21 cellular contexts compared by ENCODE assay signal in genomic region chr14:99255621-99256482, GRCh38. TPM values are rescaled to one million over a fixed set of nuclear protein-coding genes. Genes with fewer than 3 reads are reported as not detected.
A peak's percentile ranks its signal among the peaks of the same experiment; 100 is the strongest.
DNase-seq lines count a peak whose midpoint lies in the region; ATAC-seq and TF ChIP-seq lines count a peak whose summit lies in the region.
"Had no signal": no experiment of that assay in that cellular context is flagged by ENCODE, and none has a peak within 500 bp of the region (broad histone marks: within the 10 kb centered on the region; RNA-seq: fewer than 3 reads in every experiment).

No MANE protein-coding gene starts in this region.

- H3K27me3 Mint-ChIP-seq in activated CD4-positive, alpha-beta T cell treated with anti-CD3 and anti-CD28 coated beads, Interleukin-2, amount 10 ng/mL, durations not matched to agents 24 days and 14 days, result no peaks in the 10 kb centered on the region
- H3K27me3 Mint-ChIP-seq in activated naive CD8-positive, alpha-beta T cell treated with anti-CD3 and anti-CD28 coated beads, Interleukin-2, amount 10 ng/mL, durations not matched to agents 7 days and 5 days, result no peaks in the 10 kb centered on the region

- 73 to 82% (median 80%) methylated on average over 19 of the region's 19 CpGs for WGBS in spleen, 5 donors
- 68 to 82% methylated on average over 4 to 16 of the region's 19 CpGs for WGBS in gastroesophageal sphincter (ENCODE audit: low coverage in 1 of 2), 2 donors

- peak overlapping the region; percentile 99 for H3K27ac Mint-ChIP-seq in activated CD4-positive, alpha-beta T cell treated with anti-CD3 and anti-CD28 coated beads, Interleukin-2, amount 10 ng/mL, durations not matched to agents 24 days and 14 days
- peak overlapping the region; percentile 99 for H3K27ac Mint-ChIP-seq in activated naive CD8-positive, alpha-beta T cell treated with anti-CD3 and anti-CD28 coated beads, Interleukin-2, amount 10 ng/mL, durations not matched to agents 7 days and 5 days
- H3K27ac Mint-ChIP-seq: neural progenitor cell had no signal

- POLR2A ChIA-PET in activated naive CD8-positive, alpha-beta T cell treated with anti-CD3 and anti-CD28 coated beads, Interleukin-2, amount 10 ng/mL, durations not matched to agents 7 days and 5 days (lab: Charles Lee), result interaction anchor here (0.6 to 3.9 kb wide), 9 partner anchors 11 to 64 kb away, joined by 3 to 23 read pairs (median 7); partner anchors contain the start of gene BCL11B

- no peak for TF ChIP-seq POLR2A in spleen (IDR thresholded peaks at IDR 0.05)
- no peak for TF ChIP-seq POLR2A in gastroesophageal sphincter (IDR thresholded peaks at IDR 0.05)

- H3K4me1 Mint-ChIP-seq in activated CD4-positive, alpha-beta T cell treated with anti-CD3 and anti-CD28 coated beads, Interleukin-2, amount 10 ng/mL, durations not matched to agents 24 days and 14 days, result peaks cover 91% of the 10 kb centered on the region
- peaks cover 78% of the 10 kb centered on the region for H3K4me1 Mint-ChIP-seq in activated naive CD8-positive, alpha-beta T cell treated with anti-CD3 and anti-CD28 coated beads, Interleukin-2, amount 10 ng/mL, durations not matched to agents 7 days and 5 days

- H3K4me3 ChIP-seq in spleen (peak overlapping the region in 1 of 8 donors; percentile 30), gastroesophageal sphincter (no peak overlapping the region)
- H3K4me3 ChIP-seq: A549; adrenal gland; BLaER1 treated with 17β-estradiol and CSF1 and Interleukin-3, amounts not matched to agents 10 nM and 100 nM; neural progenitor cell; uterus had no signal

- no peak for ATAC-seq in activated naive CD8-positive, alpha-beta T cell treated with anti-CD3 and anti-CD28 coated beads, Interleukin-2, amount 10 ng/mL, durations not matched to agents 7 days and 5 days (ENCODE audit: low read depth)
- no peak for ATAC-seq in gastroesophageal sphincter
- ATAC-seq: A549 had no signal

- no peaks in the 10 kb centered on the region for H3K36me3 ChIP-seq in spleen
- no peaks in the 10 kb centered on the region for H3K36me3 ChIP-seq in gastroesophageal sphincter
- H3K36me3 ChIP-seq: adrenal gland, neural progenitor cell, uterus had no signal

- TF ChIP-seq CTCF in spleen (IDR thresholded peaks at IDR 0.05 in 8 of 11, conservative IDR thresholded peaks at IDR 0.05 in 3 of 11) (no peak), gastroesophageal sphincter (IDR thresholded peaks at IDR 0.05) (no peak)

- intact Hi-C loops in activated CD4-positive, alpha-beta T cell treated with anti-CD3 and anti-CD28 coated beads, Interleukin-2, amount 10 ng/mL, durations not matched to agents 24 days and 14 days (cut with micrococcal nuclease), result no loop called here
- intact Hi-C loops in spleen (cut with DNase I; ENCODE audit: low total_unique reads), result no loop called here

- H3K27ac ChIP-seq in spleen (peak overlapping the region in 5 of 8 donors; percentile 0 to 93 (median 84)), gastroesophageal sphincter (no peak overlapping the region)
- H3K27ac ChIP-seq: A549; adrenal gland; BLaER1 treated with 17β-estradiol and CSF1 and Interleukin-3, amounts not matched to agents 10 nM and 100 nM; KMS-11; neural progenitor cell; uterus had no signal

- no peak for TF ChIP-seq EP300 in gastroesophageal sphincter (IDR thresholded peaks at IDR 0.05)

- H3K9me3 Mint-ChIP-seq in activated CD4-positive, alpha-beta T cell treated with anti-CD3 and anti-CD28 coated beads, Interleukin-2, amount 10 ng/mL, durations not matched to agents 24 days and 14 days, result no peaks in the 10 kb centered on the region
- no peaks in the 10 kb centered on the region for H3K9me3 Mint-ChIP-seq in activated naive CD8-positive, alpha-beta T cell treated with anti-CD3 and anti-CD28 coated beads, Interleukin-2, amount 10 ng/mL, durations not matched to agents 7 days and 5 days
- H3K9me3 Mint-ChIP-seq: neural progenitor cell had no signal

- DNase-seq in activated CD4-positive, alpha-beta T cell treated with anti-CD3 and anti-CD28 coated beads, Interleukin-2, amount 10 ng/mL, durations not matched to agents 24 days and 14 days, result peak; percentile 73
- DNase-seq in activated CD4-positive, alpha-beta T cell treated with anti-CD3 and anti-CD28 coated beads for 1 hour, result no peak
- peak; percentile 70 for DNase-seq in activated CD8-positive, alpha-beta memory T cell treated with anti-CD3 and anti-CD28 coated beads for 24 hours
- DNase-seq in activated naive CD8-positive, alpha-beta T cell treated with anti-CD3 and anti-CD28 coated beads, Interleukin-2, amount 10 ng/mL, durations not matched to agents 7 days and 5 days, result no peak
- DNase-seq in spleen (no peak), glomerular visceral epithelial cell (ENCODE audit: extremely low spot score) (no peak), NCI-H345 treated with DMSO at 0.1 percent for 48 hours (lab: John Stamatoyannopoulos, UW; ENCODE audit: unreplicated experiment) (no peak)
- DNase-seq: adrenal gland; cerebellar nuclear complex; hippocampal formation; kidney glomerular epithelial cell; mesenchymal stem cell; NCI-H1105; NCI-H2171 treated with DMSO at 0.1 percent for 48 hours; stimulated activated CD4-positive, alpha-beta T cell treated with anti-CD3 and anti-CD28 coated beads, Interleukin-12 subunit alpha, Interleukin-12 subunit beta, amount 100 ng/mL, for 4 hours; uterus had no signal

- H3K9me3 ChIP-seq in spleen (no peaks in the 10 kb centered on the region), gastroesophageal sphincter (no peaks in the 10 kb centered on the region)
- H3K9me3 ChIP-seq: A549; adrenal gland; BLaER1 treated with 17β-estradiol and CSF1 and Interleukin-3, amounts not matched to agents 10 nM and 100 nM; uterus had no signal

- H3K4me1 ChIP-seq in spleen, result peaks cover 0 to 87% (median 5%) of the 10 kb centered on the region in 6 donors
- no peaks in the 10 kb centered on the region for H3K4me1 ChIP-seq in gastroesophageal sphincter
- H3K4me1 ChIP-seq: adrenal gland had no signal

- peak overlapping the region; percentile 91 for H3K4me3 Mint-ChIP-seq in activated CD4-positive, alpha-beta T cell treated with anti-CD3 and anti-CD28 coated beads, Interleukin-2, amount 10 ng/mL, durations not matched to agents 24 days and 14 days
- H3K4me3 Mint-ChIP-seq in activated naive CD8-positive, alpha-beta T cell treated with anti-CD3 and anti-CD28 coated beads, Interleukin-2, amount 10 ng/mL, durations not matched to agents 7 days and 5 days, result peak overlapping the region; percentile 98
- H3K4me3 Mint-ChIP-seq: neural progenitor cell had no signal

- H3K27me3 ChIP-seq in spleen (replicated peaks in 1 of 7) (peaks cover 0 to 86% (median 10%) of the 10 kb centered on the region in 7 donors), gastroesophageal sphincter (peaks cover 72% of the 10 kb centered on the region)
- H3K27me3 ChIP-seq: uterus had no signal

- peaks cover 55% of the 10 kb centered on the region for H3K36me3 Mint-ChIP-seq in activated CD4-positive, alpha-beta T cell treated with anti-CD3 and anti-CD28 coated beads, Interleukin-2, amount 10 ng/mL, durations not matched to agents 24 days and 14 days (ENCODE audit: low read depth)
- H3K36me3 Mint-ChIP-seq in activated naive CD8-positive, alpha-beta T cell treated with anti-CD3 and anti-CD28 coated beads, Interleukin-2, amount 10 ng/mL, durations not matched to agents 7 days and 5 days, result peaks cover 51% of the 10 kb centered on the region
- H3K36me3 Mint-ChIP-seq: neural progenitor cell had no signal

RNA-seq across cellular contexts. Expression of gene BCL11B, which starts 16.1 kb away (rescaled TPM):
- 48.2 and 48.5 TPM in 2 replicates for total RNA-seq in activated CD4-positive, alpha-beta T cell treated with anti-CD3 and anti-CD28 coated beads, Interleukin-2, amount 10 ng/mL, durations not matched to agents 24 days and 14 days
- total RNA-seq in activated naive CD8-positive, alpha-beta T cell treated with anti-CD3 and anti-CD28 coated beads, Interleukin-2, amount 10 ng/mL, durations not matched to agents 7 days and 5 days, result 100 to 1,000 TPM in 1 of 2 experiments, 10 to 100 TPM in 1; 99.5 to 104 TPM
- total RNA-seq in spleen, result 10 to 100 TPM in 6 of 7 donors, 1 to 10 TPM in 1; 7.9 to 21.1 (median 13.1) TPM
- 1 to 10 TPM in 2 of 3 donors, under 1 TPM in 1; 0.74 to 1.5 (median 1.4) TPM for polyA plus RNA-seq in spleen
- total RNA-seq in gastroesophageal sphincter, result 1 to 10 TPM in 1 of 4 donors, under 1 TPM in 3; under 0.01 to 1.1 (median 0.39) TPM

Comparison
In these comparisons a context has a peak if more than half of its experiments do, and no peak if none do; other contexts are left out.
1. DNase-seq: peak in activated CD4-positive, alpha-beta T cell treated with anti-CD3 and anti-CD28 coated beads, Interleukin-2, amount 10 ng/mL, durations not matched to agents 24 days and 14 days (single experiment) and activated CD8-positive, alpha-beta memory T cell treated with anti-CD3 and anti-CD28 coated beads for 24 hours (single experiment); none in activated CD4-positive, alpha-beta T cell treated with anti-CD3 and anti-CD28 coated beads for 1 hour (single experiment), activated naive CD8-positive, alpha-beta T cell treated with anti-CD3 and anti-CD28 coated beads, Interleukin-2, amount 10 ng/mL, durations not matched to agents 7 days and 5 days (single experiment), spleen (single experiment), glomerular visceral epithelial cell (single experiment) and NCI-H345 treated with DMSO at 0.1 percent for 48 hours (single experiment).
2. H3K27ac ChIP-seq: peak in spleen (5 of 8); none in gastroesophageal sphincter (0 of 4).
3. RNA of gene BCL11B, which starts 16.1 kb away (total RNA-seq): 99.5 to 104 TPM in activated naive CD8-positive, alpha-beta T cell treated with anti-CD3 and anti-CD28 coated beads, Interleukin-2, amount 10 ng/mL, durations not matched to agents 7 days and 5 days, 48.2 to 48.5 TPM in activated CD4-positive, alpha-beta T cell treated with anti-CD3 and anti-CD28 coated beads, Interleukin-2, amount 10 ng/mL, durations not matched to agents 24 days and 14 days and 7.9 to 21.1 TPM in spleen; under 0.01 to 1.1 TPM in gastroesophageal sphincter; every median in the first group is over 4 times any median in the second.